Comparison of ENCODE assay signal across 32 cellular contexts in genomic region chr12:56983386-56983785, GRCh38. TPM values are rescaled to one million over a fixed set of nuclear protein-coding genes. Genes with fewer than 3 reads are reported as not detected.
"Had no signal": no experiment of that assay in that cellular context is flagged by ENCODE, and none has a peak within 500 bp of the region (broad histone marks: within the 10 kb centered on the region; RNA-seq: fewer than 3 reads in every experiment).

No MANE protein-coding gene starts in this region.

- H3K79me2 ChIP-seq: hepatocyte had no signal

- H3K4me3 ChIP-seq: hepatocyte, left ventricle myocardium inferior, lung, mucosa of descending colon, ovary, right atrium auricular region, right lobe of liver, smooth muscle cell, tibial nerve, uterus had no signal

- ATAC-seq: mucosa of descending colon; naive thymus-derived CD8-positive, alpha-beta T cell; right lobe of liver; stimulated activated memory B cell treated with anti-CD40 and anti-IgM and Interleukin-4, amounts not matched to agents 10 μg/mL and 1 μg/mL and 100 μg/mL, for 72 hours; stimulated activated naive CD8-positive, alpha-beta T cell treated with anti-CD3 and anti-CD28 coated beads, Interleukin-15, amount 100 ng/mL, for 72 hours had no signal

- H3K4me3 Mint-ChIP-seq: naive thymus-derived CD8-positive, alpha-beta T cell; nephron; neural crest cell; stimulated activated memory B cell treated with anti-CD40 and anti-IgM and Interleukin-4, amounts not matched to agents 10 μg/mL and 1 μg/mL and 100 μg/mL, for 72 hours; stimulated activated naive CD8-positive, alpha-beta T cell treated with anti-CD3 and anti-CD28 coated beads, Interleukin-15, amount 100 ng/mL, for 72 hours; type B pancreatic cell had no signal

- H3K27me3 Mint-ChIP-seq: progenitor cell of endocrine pancreas; stimulated activated memory B cell treated with anti-CD40 and anti-IgM and Interleukin-4, amounts not matched to agents 10 μg/mL and 1 μg/mL and 100 μg/mL, for 72 hours; stimulated activated naive CD8-positive, alpha-beta T cell treated with anti-CD3 and anti-CD28 coated beads, Interleukin-15, amount 100 ng/mL, for 72 hours had no signal

- H3K9me3 ChIP-seq: left ventricle myocardium inferior, mucosa of descending colon, ovary, right atrium auricular region, right lobe of liver, tibial nerve, uterus had no signal

- H3K27ac Mint-ChIP-seq: nephron; progenitor cell of endocrine pancreas; stimulated activated memory B cell treated with anti-CD40 and anti-IgM and Interleukin-4, amounts not matched to agents 10 μg/mL and 1 μg/mL and 100 μg/mL, for 72 hours; type B pancreatic cell had no signal

- H3K4me2 ChIP-seq: hepatocyte, smooth muscle cell had no signal

- H3K9me3 Mint-ChIP-seq: naive thymus-derived CD8-positive, alpha-beta T cell; nephron; neural crest cell; stimulated activated memory B cell treated with anti-CD40 and anti-IgM and Interleukin-4, amounts not matched to agents 10 μg/mL and 1 μg/mL and 100 μg/mL, for 72 hours; stimulated activated naive CD8-positive, alpha-beta T cell treated with anti-CD3 and anti-CD28 coated beads, Interleukin-15, amount 100 ng/mL, for 72 hours; type B pancreatic cell had no signal

- H3K36me3 Mint-ChIP-seq: type B pancreatic cell had no signal

- H3K27ac ChIP-seq: hepatocyte, left ventricle myocardium inferior, ovary, right atrium auricular region, right lobe of liver, tibial nerve, uterus had no signal

- H3K36me3 ChIP-seq: left ventricle myocardium inferior, ovary, right atrium auricular region, right lobe of liver, uterus had no signal

- H3K4me1 Mint-ChIP-seq: neural crest cell had no signal

- H3K27me3 ChIP-seq: hepatocyte, ovary, right atrium auricular region, right lobe of liver, tibial nerve, uterus had no signal

- H2AFZ ChIP-seq: hepatocyte had no signal

- DNase-seq: islet precursor cell; left ventricle myocardium inferior; mesendoderm; midbrain; mucosa of descending colon; naive thymus-derived CD8-positive, alpha-beta T cell; nucleus accumbens; ovary; right lobe of liver; stimulated activated CD4-positive, alpha-beta T cell treated with anti-CD3 and anti-CD28 coated beads, Interleukin-1b, Interleukin-23, amount 100 ng/mL, for 48 hours; stimulated activated CD4-positive, alpha-beta T cell treated with anti-CD3 and anti-CD28 coated beads, Interleukin-2, amount 100 ng/mL, for 48 hours; stimulated activated CD4-positive, alpha-beta T cell treated with anti-CD3 and anti-CD28 coated beads, Interleukin-4, amount 100 ng/mL, for 4 hours; stimulated activated CD8-positive, alpha-beta memory T cell treated with anti-CD3 and anti-CD28 coated beads, Interleukin-4, amount 100 ng/mL, for 48 hours; stimulated activated naive CD4-positive, alpha-beta T cell treated with Interleukin-2 at 50 U/mL for 16 hours; stimulated activated naive CD8-positive, alpha-beta T cell treated with anti-CD3 and anti-CD28 coated beads, Interleukin-15, amount 100 ng/mL, for 72 hours; substantia nigra; uterus had no signal

RNA-seq across cellular contexts. Expression of gene RDH16, which starts 26.0 kb away (rescaled TPM):
- total RNA-seq: kidney epithelial cell had no signal

RNA-seq across cellular contexts. Expression of gene TAC3, which starts 32.9 kb away (rescaled TPM):
- total RNA-seq: kidney epithelial cell; left ventricle myocardium inferior; lung; naive thymus-derived CD8-positive, alpha-beta T cell; ovary; pulmonary artery endothelial cell; renal cortical epithelial cell; right atrium auricular region; right lobe of liver; skeletal muscle tissue; tibial nerve; ureter; uterus had no signal
- polyA plus RNA-seq: lung; naive thymus-derived CD8-positive, alpha-beta T cell had no signal

RNA-seq across cellular contexts. Expression of gene SDR9C7, which starts 49.2 kb away (rescaled TPM):
- total RNA-seq: hepatocyte; kidney epithelial cell; left ventricle myocardium inferior; lung; mucosa of descending colon; naive thymus-derived CD8-positive, alpha-beta T cell; neural crest cell; progenitor cell of endocrine pancreas; pulmonary artery endothelial cell; renal cortical epithelial cell; right lobe of liver; skeletal muscle tissue; tibial nerve; ureter had no signal
- polyA plus RNA-seq: hepatocyte; lung; naive thymus-derived CD8-positive, alpha-beta T cell had no signal
